ENCODE assay signal across 1 cellular context in genomic region chr6:16128759-16129622, GRCh38.
TF ChIP-seq lines count a peak whose summit lies in the region.

TSS of gene MYLIP (plus strand) at chr6:16129086. CDS start at chr6:16129323, 237 bp downstream.

TF ChIP-seq in HEK293, 187 proteins besides CTCF, POLR2A, EP300 and RAD21 (continued from another document and continues in another):
- TF ChIP-seq HIC1 (tag by site-specific recombination; IDR thresholded peaks at IDR 0.05) (peak; percentile 95), ZNF530 (tag by site-specific recombination; IDR thresholded peaks at IDR 0.05; ENCODE audit: low read depth) (no peak), ZNF626 (tag by site-specific recombination; IDR thresholded peaks at IDR 0.05) (no peak), GLIS2 (tag by site-specific recombination; IDR thresholded peaks at IDR 0.05) (peak; percentile 97), ZNF658 (tag by site-specific recombination; IDR thresholded peaks at IDR 0.05) (no peak; the same call in 1 of the 2 replicates), ZNF19 (tag by site-specific recombination; IDR thresholded peaks at IDR 0.05; ENCODE audit: low read depth) (no peak), ZIC2 (tag by site-specific recombination; IDR thresholded peaks at IDR 0.05) (peak; percentile 62; the same call in 1 of the 2 replicates), ZNF48 (tag by site-specific recombination; IDR thresholded peaks at IDR 0.05) (no peak), ZNF292 (tag by site-specific recombination; IDR thresholded peaks at IDR 0.05; ENCODE audit: borderline replicate concordance, low read depth) (no peak), ZNF791 (tag by site-specific recombination; IDR thresholded peaks at IDR 0.05) (no peak), ZNF555 (tag by site-specific recombination; conservative IDR thresholded peaks at IDR 0.05) (no peak), ZSCAN16 (tag by site-specific recombination; IDR thresholded peaks at IDR 0.05) (peak; percentile 63; the same call in 1 of the 2 replicates), MEIS1 (CRISPR knock-in tag; IDR thresholded peaks at IDR 0.05; ENCODE audit: borderline replicate concordance) (no peak), ZNF423 (tag by site-specific recombination; IDR thresholded peaks at IDR 0.05) (peak; percentile 80), SP2 (tag by site-specific recombination; IDR thresholded peaks at IDR 0.05) (peak; percentile 93), TRIM28 (IDR thresholded peaks at IDR 0.05; ENCODE audit: borderline replicate concordance, low read length) (no peak), ZNF24 (tag by site-specific recombination; IDR thresholded peaks at IDR 0.05) (no peak), MYNN (tag by site-specific recombination; IDR thresholded peaks at IDR 0.05; ENCODE audit: borderline replicate concordance) (0 out of 2 replicates have a peak, but pooled peaks have one; percentile 26), ZNF416 (tag by site-specific recombination; IDR thresholded peaks at IDR 0.05) (0 out of 2 replicates have a peak, but pooled peaks have one; percentile 45), ZFP37 (tag by site-specific recombination; IDR thresholded peaks at IDR 0.05) (peak; percentile 97), ZBTB11 (tag by site-specific recombination; conservative IDR thresholded peaks at IDR 0.05; ENCODE audit: low read depth) (no peak), ZNF335 (tag by site-specific recombination; conservative IDR thresholded peaks at IDR 0.05) (peak; percentile 76), ZNF350 (tag by site-specific recombination; IDR thresholded peaks at IDR 0.05) (no peak), ZNF138 (tag by site-specific recombination; IDR thresholded peaks at IDR 0.05; ENCODE audit: borderline replicate concordance) (no peak), YY1 (tag by site-specific recombination; IDR thresholded peaks at IDR 0.05) (peak; percentile 57; the same call in 1 of the 2 replicates), ZSCAN30 (tag by site-specific recombination; IDR thresholded peaks at IDR 0.05) (peak; percentile 53), GFI1B (tag by site-specific recombination; IDR thresholded peaks at IDR 0.05) (peak; percentile 53; the same call in 1 of the 2 replicates), ZBTB21 (tag by site-specific recombination; IDR thresholded peaks at IDR 0.05) (no peak), ZNF214 (tag by site-specific recombination; IDR thresholded peaks at IDR 0.05; ENCODE audit: borderline replicate concordance) (no peak), ZFP69B (tag by site-specific recombination; IDR thresholded peaks at IDR 0.05) (peak; percentile 82), ZNF707 (tag by site-specific recombination; IDR thresholded peaks at IDR 0.05) (no peak), ZBTB49 (tag by site-specific recombination; IDR thresholded peaks at IDR 0.05; ENCODE audit: low read depth) (no peak), ZNF664 (tag by site-specific recombination; IDR thresholded peaks at IDR 0.05) (no peak), SALL2 (tag by site-specific recombination; IDR thresholded peaks at IDR 0.05; ENCODE audit: borderline replicate concordance) (no peak), TCF7L2 (IDR thresholded peaks at IDR 0.05; ENCODE audit: borderline replicate concordance, low read depth, low read length) (no peak), ZNF394 (tag by site-specific recombination; IDR thresholded peaks at IDR 0.05; ENCODE audit: borderline replicate concordance) (peak; percentile 68), ZNF133 (tag by site-specific recombination; IDR thresholded peaks at IDR 0.05) (0 out of 2 replicates have a peak, but pooled peaks have one; percentile 33), ZNF184 (tag by site-specific recombination; IDR thresholded peaks at IDR 0.05) (no peak), ZNF248 (tag by site-specific recombination; IDR thresholded peaks at IDR 0.05) (no peak)
- TF ChIP-seq, protein P1, sequence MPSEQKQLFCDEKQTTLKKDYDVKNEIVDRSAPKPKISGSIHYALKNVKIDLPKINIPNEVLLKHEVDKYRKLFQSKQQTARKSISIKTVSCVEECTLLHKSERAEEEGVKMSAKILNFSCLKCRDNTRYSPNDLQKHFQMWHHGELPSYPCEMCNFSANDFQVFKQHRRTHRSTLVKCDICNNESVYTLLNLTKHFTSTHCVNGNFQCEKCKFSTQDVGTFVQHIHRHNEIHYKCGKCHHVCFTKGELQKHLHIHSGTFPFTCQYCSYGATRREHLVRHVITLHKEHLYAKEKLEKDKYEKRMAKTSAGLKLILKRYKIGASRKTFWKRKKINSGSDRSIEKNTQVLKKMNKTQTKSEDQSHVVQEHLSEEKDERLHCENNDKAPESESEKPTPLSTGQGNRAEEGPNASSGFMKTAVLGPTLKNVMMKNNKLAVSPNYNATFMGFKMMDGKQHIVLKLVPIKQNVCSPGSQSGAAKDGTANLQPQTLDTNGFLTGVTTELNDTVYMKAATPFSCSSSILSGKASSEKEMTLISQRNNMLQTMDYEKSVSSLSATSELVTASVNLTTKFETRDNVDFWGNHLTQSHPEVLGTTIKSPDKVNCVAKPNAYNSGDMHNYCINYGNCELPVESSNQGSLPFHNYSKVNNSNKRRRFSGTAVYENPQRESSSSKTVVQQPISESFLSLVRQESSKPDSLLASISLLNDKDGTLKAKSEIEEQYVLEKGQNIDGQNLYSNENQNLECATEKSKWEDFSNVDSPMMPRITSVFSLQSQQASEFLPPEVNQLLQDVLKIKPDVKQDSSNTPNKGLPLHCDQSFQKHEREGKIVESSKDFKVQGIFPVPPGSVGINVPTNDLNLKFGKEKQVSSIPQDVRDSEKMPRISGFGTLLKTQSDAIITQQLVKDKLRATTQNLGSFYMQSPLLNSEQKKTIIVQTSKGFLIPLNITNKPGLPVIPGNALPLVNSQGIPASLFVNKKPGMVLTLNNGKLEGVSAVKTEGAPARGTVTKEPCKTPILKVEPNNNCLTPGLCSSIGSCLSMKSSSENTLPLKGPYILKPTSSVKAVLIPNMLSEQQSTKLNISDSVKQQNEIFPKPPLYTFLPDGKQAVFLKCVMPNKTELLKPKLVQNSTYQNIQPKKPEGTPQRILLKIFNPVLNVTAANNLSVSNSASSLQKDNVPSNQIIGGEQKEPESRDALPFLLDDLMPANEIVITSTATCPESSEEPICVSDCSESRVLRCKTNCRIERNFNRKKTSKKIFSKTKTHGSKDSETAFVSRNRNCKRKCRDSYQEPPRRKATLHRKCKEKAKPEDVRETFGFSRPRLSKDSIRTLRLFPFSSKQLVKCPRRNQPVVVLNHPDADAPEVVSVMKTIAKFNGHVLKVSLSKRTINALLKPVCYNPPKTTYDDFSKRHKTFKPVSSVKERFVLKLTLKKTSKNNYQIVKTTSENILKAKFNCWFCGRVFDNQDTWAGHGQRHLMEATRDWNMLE (tag by site-specific recombination; conservative IDR thresholded peaks at IDR 0.05; ENCODE audit: low read depth) = 0 out of 2 replicates have a peak, but pooled peaks have one; percentile 9
- TF ChIP-seq, protein P2, sequence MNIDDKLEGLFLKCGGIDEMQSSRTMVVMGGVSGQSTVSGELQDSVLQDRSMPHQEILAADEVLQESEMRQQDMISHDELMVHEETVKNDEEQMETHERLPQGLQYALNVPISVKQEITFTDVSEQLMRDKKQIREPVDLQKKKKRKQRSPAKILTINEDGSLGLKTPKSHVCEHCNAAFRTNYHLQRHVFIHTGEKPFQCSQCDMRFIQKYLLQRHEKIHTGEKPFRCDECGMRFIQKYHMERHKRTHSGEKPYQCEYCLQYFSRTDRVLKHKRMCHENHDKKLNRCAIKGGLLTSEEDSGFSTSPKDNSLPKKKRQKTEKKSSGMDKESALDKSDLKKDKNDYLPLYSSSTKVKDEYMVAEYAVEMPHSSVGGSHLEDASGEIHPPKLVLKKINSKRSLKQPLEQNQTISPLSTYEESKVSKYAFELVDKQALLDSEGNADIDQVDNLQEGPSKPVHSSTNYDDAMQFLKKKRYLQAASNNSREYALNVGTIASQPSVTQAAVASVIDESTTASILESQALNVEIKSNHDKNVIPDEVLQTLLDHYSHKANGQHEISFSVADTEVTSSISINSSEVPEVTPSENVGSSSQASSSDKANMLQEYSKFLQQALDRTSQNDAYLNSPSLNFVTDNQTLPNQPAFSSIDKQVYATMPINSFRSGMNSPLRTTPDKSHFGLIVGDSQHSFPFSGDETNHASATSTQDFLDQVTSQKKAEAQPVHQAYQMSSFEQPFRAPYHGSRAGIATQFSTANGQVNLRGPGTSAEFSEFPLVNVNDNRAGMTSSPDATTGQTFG (tag by site-specific recombination; IDR thresholded peaks at IDR 0.05; ENCODE audit: borderline replicate concordance) = peak; percentile 84; the same call in 1 of the 2 replicates
- TF ChIP-seq, protein P3, sequence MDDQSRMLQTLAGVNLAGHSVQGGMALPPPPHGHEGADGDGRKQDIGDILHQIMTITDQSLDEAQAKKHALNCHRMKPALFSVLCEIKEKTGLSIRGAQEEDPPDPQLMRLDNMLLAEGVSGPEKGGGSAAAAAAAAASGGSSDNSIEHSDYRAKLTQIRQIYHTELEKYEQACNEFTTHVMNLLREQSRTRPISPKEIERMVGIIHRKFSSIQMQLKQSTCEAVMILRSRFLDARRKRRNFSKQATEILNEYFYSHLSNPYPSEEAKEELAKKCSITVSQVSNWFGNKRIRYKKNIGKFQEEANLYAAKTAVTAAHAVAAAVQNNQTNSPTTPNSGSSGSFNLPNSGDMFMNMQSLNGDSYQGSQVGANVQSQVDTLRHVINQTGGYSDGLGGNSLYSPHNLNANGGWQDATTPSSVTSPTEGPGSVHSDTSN (CRISPR knock-in tag; IDR thresholded peaks at IDR 0.05) = peak; percentile 75
- TF ChIP-seq, protein P4, sequence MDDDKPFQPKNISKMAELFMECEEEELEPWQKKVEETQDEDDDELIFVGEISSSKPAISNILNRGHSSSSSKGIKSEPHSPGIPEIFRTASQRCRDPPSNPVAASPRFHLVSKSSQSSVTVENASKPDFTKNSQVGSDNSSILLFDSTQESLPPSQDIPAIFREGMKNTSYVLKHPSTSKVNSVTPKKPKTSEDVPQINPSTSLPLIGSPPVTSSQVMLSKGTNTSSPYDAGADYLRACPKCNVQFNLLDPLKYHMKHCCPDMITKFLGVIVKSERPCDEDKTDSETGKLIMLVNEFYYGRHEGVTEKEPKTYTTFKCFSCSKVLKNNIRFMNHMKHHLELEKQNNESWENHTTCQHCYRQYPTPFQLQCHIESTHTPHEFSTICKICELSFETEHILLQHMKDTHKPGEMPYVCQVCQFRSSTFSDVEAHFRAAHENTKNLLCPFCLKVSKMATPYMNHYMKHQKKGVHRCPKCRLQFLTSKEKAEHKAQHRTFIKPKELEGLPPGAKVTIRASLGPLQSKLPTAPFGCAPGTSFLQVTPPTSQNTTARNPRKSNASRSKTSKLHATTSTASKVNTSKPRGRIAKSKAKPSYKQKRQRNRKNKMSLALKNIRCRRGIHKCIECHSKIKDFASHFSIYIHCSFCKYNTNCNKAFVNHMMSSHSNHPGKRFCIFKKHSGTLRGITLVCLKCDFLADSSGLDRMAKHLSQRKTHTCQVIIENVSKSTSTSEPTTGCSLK (tag by site-specific recombination; IDR thresholded peaks at IDR 0.05) = no peak
